ENCODE assay signal across 10 cellular contexts in the genomic region with DNA sequence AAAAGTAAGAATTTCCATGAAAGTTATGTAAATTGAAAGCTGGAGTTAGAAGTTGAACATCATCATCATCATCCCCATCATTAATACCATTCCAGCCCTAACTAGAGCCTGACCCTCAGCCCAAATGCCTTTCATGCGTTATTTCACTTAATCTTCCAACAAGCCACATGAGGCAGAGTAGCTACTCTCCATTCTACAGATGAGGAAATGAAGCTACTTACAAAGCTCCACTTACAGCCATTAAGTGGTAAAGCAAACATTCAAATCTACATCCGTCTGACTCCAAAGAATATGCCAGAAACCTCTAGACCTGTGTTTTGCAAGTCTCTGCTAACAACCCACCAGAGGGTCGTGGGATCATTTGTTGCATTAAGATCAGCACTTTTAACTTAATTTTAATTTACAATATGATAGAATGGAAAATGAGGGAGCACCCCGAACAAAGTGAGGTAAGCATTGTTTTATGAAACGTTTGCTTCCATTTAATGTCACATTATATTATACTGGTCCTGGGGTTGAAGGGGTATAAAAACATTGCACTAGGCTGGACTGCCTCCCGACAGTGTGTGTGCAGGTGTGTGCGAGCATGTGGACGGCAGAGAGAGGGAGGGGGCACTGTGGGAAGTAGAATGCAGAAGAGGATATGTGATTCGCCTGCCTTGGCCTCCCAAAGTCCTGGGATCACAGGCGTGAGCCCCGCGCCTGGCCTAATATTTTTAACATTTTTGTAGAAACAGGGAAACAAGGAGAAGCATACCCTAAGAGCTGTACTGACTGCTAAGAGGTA. TPM values are rescaled to one million over a fixed set of nuclear protein-coding genes. Genes with fewer than 3 reads are reported as not detected.
DNase-seq lines count a peak whose midpoint lies in the region; ATAC-seq and TF ChIP-seq lines count a peak whose summit lies in the region.
"Had no signal": no experiment of that assay in that cellular context is flagged by ENCODE, and none has a peak within 500 bp of the region (broad histone marks: within the 10 kb centered on the region; RNA-seq: fewer than 3 reads in every experiment).

No MANE protein-coding gene starts in this region.

- no peaks in the 10 kb centered on the region for H3K9me3 Mint-ChIP-seq in CD4-positive, alpha-beta T cell
- no peaks in the 10 kb centered on the region for H3K9me3 Mint-ChIP-seq in H9

- H2BK15ac ChIP-seq in H9 (ENCODE audit: low read depth, low read length), result no peak overlapping the region

- no peaks in the 10 kb centered on the region for H3K36me3 ChIP-seq in thyroid gland

- H3K4me1 ChIP-seq in H9 (ENCODE audit: insufficient read depth, low read length) (peaks cover 14% of the 10 kb centered on the region; the same call in 1 of the 2 replicates), thyroid gland (peaks cover 20 to 34% of the 10 kb centered on the region in 2 donors)

- H3K23ac ChIP-seq in H9 (ENCODE audit: insufficient read length, low read depth, low read length), result no peak overlapping the region

- peaks cover 7% of the 10 kb centered on the region; the same call in 1 of the 2 replicates for H3K79me2 ChIP-seq in H9 (ENCODE audit: insufficient read depth, low read length)

- POLR2A ChIA-PET in CD4-positive, alpha-beta T cell (lab: Charles Lee), result interaction anchor here (1.0 kb wide), 2 partner anchors 15 to 97 kb away, joined by 3 read pairs; no protein-coding TSS in a partner anchor

- H4K20me1 ChIP-seq in H9 (ENCODE audit: control insufficient read depth, insufficient read depth, insufficient read length), result no peaks in the 10 kb centered on the region

- no peak overlapping the region for H3K9ac ChIP-seq in H9 (ENCODE audit: extremely low read depth, insufficient read length, low read length)

- no peaks in the 10 kb centered on the region for H3K27me3 ChIP-seq in CD4-positive, alpha-beta T cell (ENCODE audit: control insufficient read depth, insufficient read depth, low read length)
- H3K27me3 ChIP-seq in H9 (ENCODE audit: insufficient read depth, low read length) (0 out of 2 replicates have a peak, but pooled peaks cover 2% of the 10 kb centered on the region), thyroid gland (no peaks in the 10 kb centered on the region)

- CTCF ChIA-PET in CD4-positive, alpha-beta T cell (lab: Charles Lee), result no interaction called here

- H4K8ac ChIP-seq in H9 (replicated peaks; ENCODE audit: insufficient read length, low read depth, low read length), result no peak overlapping the region

- H3K9me3 ChIP-seq in CD4-positive, alpha-beta T cell (ENCODE audit: control insufficient read depth, low read length), result no peaks in the 10 kb centered on the region
- no peaks in the 10 kb centered on the region for H3K9me3 ChIP-seq in H9 (ENCODE audit: control insufficient read depth, low read depth, low read length)
- H3K9me3 ChIP-seq in thyroid gland, result no peaks in the 10 kb centered on the region

- H3K79me1 ChIP-seq in H9 (ENCODE audit: insufficient read depth, low read depth, low read length, poor library complexity, severe bottlenecking), result no peaks in the 10 kb centered on the region

- H3K4ac ChIP-seq in H9 (ENCODE audit: low read depth, low read length), result no peak overlapping the region

- no peak overlapping the region for H2BK20ac ChIP-seq in H9 (ENCODE audit: low read depth, low read length, poor library complexity, severe bottlenecking)

- no peak overlapping the region for H2BK5ac ChIP-seq in H9 (ENCODE audit: insufficient read length, low read length)

- intact Hi-C loops in CD4-positive, alpha-beta T cell (cut with DNase I, micrococcal nuclease), result loop anchor here in 1 of 2 experiments (5.0 kb wide), 1 partner anchor 34 kb away; a partner anchor contains a TSS
- intact Hi-C loops in left ventricle myocardium superior (cut with micrococcal nuclease), result no loop called here
- intact Hi-C loops in thyroid gland (cut with DNase I), result no loop called here

- peak; percentile 60 for ATAC-seq in CD4-positive, alpha-beta T cell (ENCODE audit: poor library complexity)
- no peak for ATAC-seq in left ventricle myocardium superior
- ATAC-seq: Panc1 had no signal

- H2AK5ac ChIP-seq in H9 (ENCODE audit: insufficient read length, low read length), result no peak overlapping the region

- no peak overlapping the region for H3K14ac ChIP-seq in H9 (ENCODE audit: insufficient read depth, low read length)

- H4K5ac ChIP-seq in H9 (ENCODE audit: insufficient read length, low read depth, low read length), result no peak overlapping the region

- no peaks in the 10 kb centered on the region for H3K23me2 ChIP-seq in H9 (ENCODE audit: insufficient read length, low read depth, low read length, poor library complexity, severe bottlenecking)

- H4K91ac ChIP-seq in H9 (ENCODE audit: insufficient read length, low read depth, low read length), result no peak overlapping the region

- DNase-seq in CD4-positive, alpha-beta T cell, result no peak
- DNase-seq in H9 (no peak), NCI-H748 (lab: John Stamatoyannopoulos, UW; ENCODE audit: unreplicated experiment) (peak; percentile 27), fibroblast of villous mesenchyme (ENCODE audit: low read depth) (peak; percentile 8), left ventricle myocardium superior (no peak), thyroid gland (no peak), AML-193 (lab: John Stamatoyannopoulos, UW) (no peak)
- DNase-seq in activated CD4-positive, CD25-positive, alpha-beta regulatory T cell (lab: John Stamatoyannopoulos, UW), result no peak
- DNase-seq: hypothalamus had no signal

- H3K4me3 ChIP-seq in fibroblast of villous mesenchyme (ENCODE audit: low read depth, low read length), result no peak overlapping the region
- H3K4me3 ChIP-seq in thyroid gland (replicated peaks in 1 of 3), result no peak overlapping the region

- H3K56ac ChIP-seq in H9 (ENCODE audit: insufficient read length, low read depth, low read length), result no peak overlapping the region

- no peak for TF ChIP-seq POLR2A in thyroid gland (IDR thresholded peaks at IDR 0.05)

- H3K27me3 Mint-ChIP-seq in CD4-positive, alpha-beta T cell, result no peaks in the 10 kb centered on the region
- H3K27me3 Mint-ChIP-seq in H9 (ENCODE audit: low read depth), result no peaks in the 10 kb centered on the region

- no peak overlapping the region for H3K4me3 Mint-ChIP-seq in CD4-positive, alpha-beta T cell
- H3K4me3 Mint-ChIP-seq in H9, result no peak overlapping the region

- no peak overlapping the region for H3K4me2 ChIP-seq in H9 (ENCODE audit: insufficient read depth, insufficient read length, low read length)

- no peak overlapping the region for H3K18ac ChIP-seq in H9 (ENCODE audit: insufficient read length, low read depth, low read length)

- H2BK120ac ChIP-seq in H9 (ENCODE audit: low read depth, low read length, poor library complexity, severe bottlenecking), result no peak overlapping the region

- H3K27ac Mint-ChIP-seq in CD4-positive, alpha-beta T cell, result peak overlapping the region; percentile 23
- H3K27ac Mint-ChIP-seq in H9, result peak overlapping the region in 2 of 3 experiments; percentile 43 to 68; a peak in 4 of 7 replicates

- peaks cover 22% of the 10 kb centered on the region for H3K36me3 Mint-ChIP-seq in CD4-positive, alpha-beta T cell (ENCODE audit: low read depth)
- H3K36me3 Mint-ChIP-seq in H9 (ENCODE audit: insufficient read depth in 1 of 3, low read depth in 3 of 3), result peaks cover 0 to under 1% (median 0%) of the 10 kb centered on the region in 3 experiments; a peak in 1 of 7 replicates

- no peak overlapping the region for H2AFZ ChIP-seq in H9 (ENCODE audit: low read length)

- no CpG with 5 or more reads among the region's 12 CpGs for WGBS in H9 (ENCODE audit: extremely low coverage, insufficient read length, low lambda C conversion rate)
- 67 to 76% methylated on average over 12 of the region's 12 CpGs for WGBS in thyroid gland, 2 donors

- TF ChIP-seq CTCF in CD4-positive, alpha-beta T cell (IDR thresholded peaks at IDR 0.05), result no peak
- TF ChIP-seq CTCF in H9 (conservative IDR thresholded peaks at IDR 0.05), result no peak
- no peak for TF ChIP-seq CTCF in fibroblast of villous mesenchyme (IDR thresholded peaks at IDR 0.05; ENCODE audit: insufficient read depth, low read depth, low read length)
- TF ChIP-seq CTCF in thyroid gland (IDR thresholded peaks at IDR 0.05), result no peak

- H3K27ac ChIP-seq in CD4-positive, alpha-beta T cell (ENCODE audit: low read depth, low read length), result no peak overlapping the region
- H3K27ac ChIP-seq in H9 (ENCODE audit: insufficient read length, low read depth, low read length) (no peak overlapping the region), thyroid gland (no peak overlapping the region)

- peaks cover 92% of the 10 kb centered on the region for H3K4me1 Mint-ChIP-seq in CD4-positive, alpha-beta T cell (ENCODE audit: low read depth)
- H3K4me1 Mint-ChIP-seq in H9, result peaks cover 48 to 53% of the 10 kb centered on the region in 2 experiments

- H3T11ph ChIP-seq in H9 (ENCODE audit: low read length), result no peak overlapping the region

- no peak overlapping the region for H2BK12ac ChIP-seq in H9 (ENCODE audit: insufficient read length, low read depth, low read length)

RNA-seq across cellular contexts. Expression of a gene that starts 36.2 kb away (rescaled TPM):
- 10 to 100 TPM; 11.4 to 14.9 TPM for total RNA-seq in CD4-positive, alpha-beta T cell
- total RNA-seq in H9 (2021) (13.3 and 13.5 TPM in 2 replicates), fibroblast of villous mesenchyme (17.4 and 42.3 TPM in 2 replicates), left ventricle myocardium superior (33.0 TPM), thyroid gland (10 to 100 TPM; 24.7 to 39.8 (median 34.5) TPM)

Comparison
In these comparisons a context has a peak if more than half of its experiments do, and no peak if none do; other contexts are left out.
1. DNase-seq: peak in NCI-H748 (single experiment) and fibroblast of villous mesenchyme (single experiment); none in CD4-positive, alpha-beta T cell (0 of 10), H9 (single experiment), activated CD4-positive, CD25-positive, alpha-beta regulatory T cell (0 of 4), left ventricle myocardium superior (single experiment), thyroid gland (0 of 2) and AML-193 (0 of 2).